Comparison of ENCODE assay signal across 18 cellular contexts in genomic region chr4:118816538-118817177, GRCh38. TPM values are rescaled to one million over a fixed set of nuclear protein-coding genes. Genes with fewer than 3 reads are reported as not detected.
DNase-seq lines count a peak whose midpoint lies in the region; ATAC-seq, FAIRE-seq and TF ChIP-seq lines count a peak whose summit lies in the region.
"Had no signal": no experiment of that assay in that cellular context is flagged by ENCODE, and none has a peak within 500 bp of the region (broad histone marks: within the 10 kb centered on the region; RNA-seq: fewer than 3 reads in every experiment).

No MANE protein-coding gene starts in this region.

- H3K4me1 ChIP-seq in astrocyte (ENCODE audit: insufficient read depth, low read length) (peaks cover 6% of the 10 kb centered on the region), endodermal cell (ENCODE audit: control insufficient read depth, insufficient read depth, low read length) (no peaks in the 10 kb centered on the region)
- H3K4me1 ChIP-seq: SJCRH30, testis had no signal

- H3K4me3 ChIP-seq in astrocyte (ENCODE audit: insufficient read depth, low read depth, low read length) (no peak overlapping the region), foreskin fibroblast (ENCODE audit: low read depth in 1 of 2, low read length in 2 of 2) (no peak overlapping the region), endodermal cell (ENCODE audit: low read length) (no peak overlapping the region), lower leg skin (ENCODE audit: low read depth, poor library complexity, severe bottlenecking) (no peak overlapping the region)
- H3K4me3 ChIP-seq: body of pancreas, lung, SJCRH30, testis had no signal

- TF ChIP-seq CTCF in HFFc6 (IDR thresholded peaks at IDR 0.05) (no peak), astrocyte (IDR thresholded peaks at IDR 0.05; ENCODE audit: insufficient read depth, low read depth, low read length) (no peak), foreskin fibroblast (IDR thresholded peaks at IDR 0.05; ENCODE audit: low read depth, low read length) (no peak), endodermal cell (conservative IDR thresholded peaks at IDR 0.05) (no peak), lower leg skin (IDR thresholded peaks at IDR 0.05) (no peak)

- H3K27me3 Mint-ChIP-seq in HFFc6 (ENCODE audit: insufficient read depth) (peaks cover 2% of the 10 kb centered on the region; the same call in 1 of the 2 replicates), astrocyte (ENCODE audit: low read depth, unreplicated experiment) (no peaks in the 10 kb centered on the region), endodermal cell (ENCODE audit: insufficient read depth) (no peaks in the 10 kb centered on the region)

- peaks cover 94% of the 10 kb centered on the region for H4K20me1 ChIP-seq in astrocyte (ENCODE audit: insufficient read depth, low read length)

- no peaks in the 10 kb centered on the region for H3K9me3 Mint-ChIP-seq in HFFc6
- no peaks in the 10 kb centered on the region for H3K9me3 Mint-ChIP-seq in astrocyte (ENCODE audit: unreplicated experiment)
- no peaks in the 10 kb centered on the region for H3K9me3 Mint-ChIP-seq in endodermal cell
- H3K9me3 Mint-ChIP-seq: nephron had no signal

- peak overlapping the region; percentile 13 for H3K4me2 ChIP-seq in astrocyte (ENCODE audit: low read length)

- intact Hi-C loops in left colon (cut with DNase I, micrococcal nuclease) = no loop called here
- intact Hi-C loops in lower leg skin (cut with DNase I; ENCODE audit: low total_unique reads) = no loop called here

- H3K27ac Mint-ChIP-seq in HFFc6 (peak overlapping the region; percentile 69), astrocyte (ENCODE audit: unreplicated experiment) (no peak overlapping the region), endodermal cell (no peak overlapping the region)
- H3K27ac Mint-ChIP-seq: nephron had no signal

- WGBS in endodermal cell (ENCODE audit: insufficient coverage in 1 of 2, insufficient read length in 1 of 2), 2 experiments = 51% methylated on average over 1 of the region's 1 CpG; no CpG with 5 or more reads in 1 of the 2 experiments
- 0 to 30% methylated on average over 1 of the region's 1 CpG for WGBS in lower leg skin, 2 donors

- no peaks in the 10 kb centered on the region for H3K9me3 ChIP-seq in astrocyte (ENCODE audit: insufficient read depth, low read depth, low read length)
- H3K9me3 ChIP-seq in endodermal cell (ENCODE audit: control insufficient read depth, low read length) = no peaks in the 10 kb centered on the region
- H3K9me3 ChIP-seq: body of pancreas, SJCRH30, testis had no signal

- peak overlapping the region; percentile 32 for H3K4me3 Mint-ChIP-seq in HFFc6
- H3K4me3 Mint-ChIP-seq in astrocyte (ENCODE audit: unreplicated experiment) = no peak overlapping the region
- H3K4me3 Mint-ChIP-seq in endodermal cell = no peak overlapping the region
- H3K4me3 Mint-ChIP-seq: nephron had no signal

- no peak for FAIRE-seq in astrocyte (lab: Jason Lieb, UNC)

- no peak for TF ChIP-seq POLR2A in lower leg skin (IDR thresholded peaks at IDR 0.05)

- H2AFZ ChIP-seq in astrocyte (ENCODE audit: low read depth, low read length) = no peak overlapping the region

- H3K36me3 ChIP-seq in astrocyte (ENCODE audit: insufficient read depth, low read length) (peaks cover 58% of the 10 kb centered on the region), endodermal cell (ENCODE audit: control insufficient read depth, insufficient read depth, low read length) (peaks cover 79% of the 10 kb centered on the region)

- H3K9ac ChIP-seq in astrocyte (ENCODE audit: low read length) (no peak overlapping the region), endodermal cell (ENCODE audit: extremely low read depth, low read length, poor library complexity, severe bottlenecking) (no peak overlapping the region)

- peak overlapping the region; percentile 8 for H3K27ac ChIP-seq in astrocyte (ENCODE audit: low read depth, low read length)
- no peak overlapping the region for H3K27ac ChIP-seq in endodermal cell (ENCODE audit: low read depth, low read length)
- H3K27ac ChIP-seq: body of pancreas, SJCRH30, testis had no signal

- H3K27me3 ChIP-seq in astrocyte (ENCODE audit: insufficient read depth, low read length) (no peaks in the 10 kb centered on the region), endodermal cell (ENCODE audit: control insufficient read depth, insufficient read depth, low read length, poor library complexity, severe bottlenecking) (no peaks in the 10 kb centered on the region)
- H3K27me3 ChIP-seq: body of pancreas, SJCRH30, testis had no signal

- H3K79me2 ChIP-seq in astrocyte (ENCODE audit: insufficient read depth, low read length) = peaks cover 99% of the 10 kb centered on the region

- no peak for ATAC-seq in left colon

- H3K4me1 Mint-ChIP-seq in HFFc6 (ENCODE audit: low read depth) (peaks cover 76% of the 10 kb centered on the region), astrocyte (ENCODE audit: low read depth, unreplicated experiment) (peaks cover 17% of the 10 kb centered on the region), endodermal cell (no peaks in the 10 kb centered on the region)

- H3K36me3 Mint-ChIP-seq in HFFc6 (ENCODE audit: low read depth) = peaks cover 52% of the 10 kb centered on the region
- peaks cover 45% of the 10 kb centered on the region for H3K36me3 Mint-ChIP-seq in astrocyte (ENCODE audit: low read depth, unreplicated experiment)
- H3K36me3 Mint-ChIP-seq in endodermal cell (ENCODE audit: low read depth) = peaks cover 42% of the 10 kb centered on the region

- DNase-seq in AG08395 (ENCODE audit: low spot score) = peak; percentile 27
- peak; percentile 59 for DNase-seq in HFFc6
- DNase-seq in astrocyte (ENCODE audit: low read depth) = peak; percentile 58
- DNase-seq in foreskin fibroblast = peak; percentile 38 to 63
- DNase-seq in SHP77 treated with DMSO at 0.1 percent for 48 hours (lab: John Stamatoyannopoulos, UW) = no peak
- DNase-seq in endodermal cell = no peak
- DNase-seq in left colon = no peak
- DNase-seq in lower leg skin (ENCODE audit: low spot score in 2 of 2) = no peak
- DNase-seq: activated CD4-positive, alpha-beta T cell treated with anti-CD3 and anti-CD28 coated beads, Interleukin-2, amount 50 U/mL, for 48 hours; activated gamma-delta T cell; body of pancreas; NCI-H1694; retina; SJCRH30; T1000; testis had no signal

RNA-seq across cellular contexts. Expression of gene SEC24D, which starts 19.3 kb away (rescaled TPM):
- total RNA-seq in HFFc6 (2021; fragmentation: NEBNext Ultra II Directional; extraction: Animal tissue kit (Norgen Biotek cat#: 25700)) = 100 to 1,000 TPM; 164 to 198 (median 183) TPM
- total RNA-seq in astrocyte (187 and 188 TPM in 2 replicates), endodermal cell (10 to 100 TPM; 40.4 to 42.8 TPM), left colon (10 to 100 TPM; 41.0 to 62.7 TPM), lower leg skin (10 to 100 TPM in 3 of 4 donors, 1 to 10 TPM in 1; 8.0 to 14.8 (median 12.9) TPM)
- 23.5 TPM for polyA plus RNA-seq in endodermal cell (2013, experiment 1 of 2)
- 25.5 TPM for polyA plus RNA-seq in endodermal cell (2013, experiment 2 of 2)

Comparison
In these comparisons a context has a peak if more than half of its experiments do, and no peak if none do; other contexts are left out.
1. DNase-seq: peak in AG08395 (single experiment), HFFc6 (single experiment), astrocyte (single experiment) and foreskin fibroblast (2 of 2); none in SHP77 treated with DMSO at 0.1 percent for 48 hours (single experiment), endodermal cell (single experiment), left colon (0 of 2) and lower leg skin (0 of 2).